Comparison of ENCODE assay signal across 1 cellular context in genomic region chr11:614091-614582, GRCh38.
TF ChIP-seq lines count a peak whose summit lies in the region.

No MANE protein-coding gene starts in this region.

TF ChIP-seq in SK-N-SH treated with all-trans-retinoic acid at 6 μM for 48 hours, 23 proteins besides CTCF, POLR2A, EP300 and RAD21 (continued from another document):
- TF ChIP-seq ARNTL (CRISPR knock-in tag; IDR thresholded peaks at IDR 0.05; ENCODE audit: borderline replicate concordance, low read depth) (no peak), ZNF70 (CRISPR knock-in tag; IDR thresholded peaks at IDR 0.05) (no peak), TCF4 (CRISPR knock-in tag; IDR thresholded peaks at IDR 0.05; ENCODE audit: borderline replicate concordance) (no peak), ISL1 (CRISPR knock-in tag; IDR thresholded peaks at IDR 0.05) (no peak), ZC3H10 (CRISPR knock-in tag; IDR thresholded peaks at IDR 0.05) (no peak), ZNF565 (CRISPR knock-in tag; conservative IDR thresholded peaks at IDR 0.05; ENCODE audit: low read depth) (no peak), POU6F1 (CRISPR knock-in tag; IDR thresholded peaks at IDR 0.05; ENCODE audit: borderline replicate concordance, low read depth) (no peak), CSDC2 (CRISPR knock-in tag; IDR thresholded peaks at IDR 0.05) (no peak), RARB (CRISPR knock-in tag; IDR thresholded peaks at IDR 0.05) (no peak)
